In the genomic region with DNA sequence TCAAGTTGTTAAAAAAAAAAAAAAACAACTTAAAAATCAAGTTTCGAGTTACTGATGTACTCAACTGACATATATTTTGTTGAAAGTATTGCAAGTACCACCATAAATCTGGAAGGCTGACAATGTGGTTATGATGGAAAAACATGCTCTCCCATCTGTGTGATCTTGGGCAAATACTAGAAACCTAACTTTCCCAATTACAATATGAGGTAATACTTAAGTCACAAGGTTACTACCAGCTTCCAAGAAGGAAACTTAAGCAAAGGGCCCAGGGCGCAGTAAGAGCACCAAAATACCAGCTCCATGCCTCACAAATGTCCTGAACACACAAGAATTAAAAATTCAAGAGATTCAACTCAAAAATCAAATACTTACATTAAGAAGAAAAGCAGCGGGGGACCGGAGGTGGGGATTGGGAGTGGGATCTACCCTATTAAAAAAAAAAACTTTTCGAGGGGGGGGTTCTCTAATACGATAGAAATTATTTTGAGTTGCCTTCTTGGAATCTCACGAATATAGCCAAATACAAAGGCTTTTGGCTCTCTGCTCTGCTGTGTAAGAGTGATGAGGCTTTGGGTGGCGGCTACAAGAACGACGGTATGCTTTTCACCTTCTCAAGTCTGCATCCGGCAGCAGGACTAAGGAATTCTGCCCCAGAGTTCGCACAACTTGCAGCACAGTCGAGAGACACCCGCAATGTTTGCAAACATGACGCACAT, we compare ENCODE assay signal across 9 cellular contexts. TPM values are rescaled to one million over a fixed set of nuclear protein-coding genes. Genes with fewer than 3 reads are reported as not detected.
DNase-seq lines count a peak whose midpoint lies in the region; ATAC-seq and TF ChIP-seq lines count a peak whose summit lies in the region.
"Had no signal": no experiment of that assay in that cellular context is flagged by ENCODE, and none has a peak within 500 bp of the region (broad histone marks: within the 10 kb centered on the region; RNA-seq: fewer than 3 reads in every experiment).

No MANE protein-coding gene starts in this region.

- H3K4me2 ChIP-seq in SU-DHL-6 (ENCODE audit: low read depth, low read length, poor library complexity, severe bottlenecking): peak overlapping the region; percentile 84

- 2% methylated on average over 15 of the region's 15 CpGs for WGBS in lower leg skin, 2 donors
- WGBS in thymus: 15% methylated on average over 15 of the region's 15 CpGs

- H3K4me1 ChIP-seq in thymus (ENCODE audit: control insufficient read depth, insufficient read depth, low read length): no peaks in the 10 kb centered on the region

- 0 out of 2 replicates have a peak, but pooled peaks cover 5% of the 10 kb centered on the region for H4K20me1 ChIP-seq in SU-DHL-6 (ENCODE audit: low read depth, low read length)

- peak; percentile 17 for ATAC-seq in HG03066 (IDR thresholded peaks at IDR 0.05; ENCODE audit: low read depth, unreplicated experiment)
- no peak for ATAC-seq in GM18519 (IDR thresholded peaks at IDR 0.05; ENCODE audit: low FRiP score, unreplicated experiment)
- no peak for ATAC-seq in HG03039 (IDR thresholded peaks at IDR 0.05; ENCODE audit: unreplicated experiment)

- TF ChIP-seq CTCF in SU-DHL-6 (IDR thresholded peaks at IDR 0.05; ENCODE audit: insufficient read depth, low read length, poor library complexity, severe bottlenecking) (no peak), lower leg skin (IDR thresholded peaks at IDR 0.05) (no peak)

- H3K9me3 ChIP-seq in SU-DHL-6 (ENCODE audit: insufficient read depth, low read length) (no peaks in the 10 kb centered on the region), thymus (ENCODE audit: control insufficient read depth) (no peaks in the 10 kb centered on the region)

- H3K36me3 ChIP-seq in SU-DHL-6 (ENCODE audit: low read length) (0 out of 2 replicates have a peak, but pooled peaks cover 4% of the 10 kb centered on the region), thymus (ENCODE audit: control insufficient read depth, insufficient read depth) (no peaks in the 10 kb centered on the region)

- no peak for TF ChIP-seq POLR2A in lower leg skin (IDR thresholded peaks at IDR 0.05)

- H3K27me3 ChIP-seq in SU-DHL-6 (ENCODE audit: low read length) (no peaks in the 10 kb centered on the region), thymus (ENCODE audit: control insufficient read depth, insufficient read depth) (no peaks in the 10 kb centered on the region)

- intact Hi-C loops in lower leg skin (cut with DNase I; ENCODE audit: low total_unique reads): no loop called here

- H2AFZ ChIP-seq in SU-DHL-6 (ENCODE audit: low read depth, low read length, severe bottlenecking): peak overlapping the region; percentile 83

- H3K9me2 ChIP-seq in SU-DHL-6 (replicated peaks; ENCODE audit: insufficient read depth, low read length): no peaks in the 10 kb centered on the region

- H3K27ac ChIP-seq in SU-DHL-6 (ENCODE audit: low read depth, low read length): no peak overlapping the region
- H3K27ac ChIP-seq in thymus (ENCODE audit: low read depth): peak overlapping the region; percentile 74

- peak; percentile 26 for DNase-seq in D341Med (ENCODE audit: low spot score)
- peak; percentile 71 for DNase-seq in dermis blood vessel endothelial cell
- peak; percentile 53 to 89 for DNase-seq in lower leg skin (ENCODE audit: low spot score in 2 of 2)
- DNase-seq: activated T-cell treated with anti-CD3 and anti-CD28 coated beads, Interleukin-2, amount 50 U/mL, for 4 hours had no signal

- peaks cover 14% of the 10 kb centered on the region; the same call in 1 of the 2 replicates for H3K79me2 ChIP-seq in SU-DHL-6 (ENCODE audit: insufficient read depth, low read length)

- peak overlapping the region; percentile 71 for H3K9ac ChIP-seq in SU-DHL-6 (ENCODE audit: low read length)

- peaks cover 12% of the 10 kb centered on the region for H3F3A ChIP-seq in SU-DHL-6 (ENCODE audit: insufficient read depth)

- H3K4me3 ChIP-seq in SU-DHL-6 (ENCODE audit: insufficient read depth, low read length, poor library complexity, severe bottlenecking) (peak overlapping the region; percentile 60), lower leg skin (ENCODE audit: low read depth, poor library complexity, severe bottlenecking) (peak overlapping the region; percentile 84), thymus (ENCODE audit: low read length) (peak overlapping the region; percentile 84)

RNA-seq across cellular contexts. Expression of a gene that starts 1.2 kb away (rescaled TPM):
- 26.4 and 28.1 TPM in 2 replicates for total RNA-seq in dermis blood vessel endothelial cell
- total RNA-seq in lower leg skin: 10 to 100 TPM; 22.8 to 30.0 (median 28.3) TPM
- 25.9 TPM for polyA plus RNA-seq in thymus
